In genomic region chr2:152176113-152176714, GRCh38 we compare ENCODE assay signal across 8 cellular contexts. TPM values are rescaled to one million over a fixed set of nuclear protein-coding genes. Genes with fewer than 3 reads are reported as not detected.
DNase-seq lines count a peak whose midpoint lies in the region; ATAC-seq, FAIRE-seq and TF ChIP-seq lines count a peak whose summit lies in the region.

No MANE protein-coding gene starts in this region.

- no peaks in the 10 kb centered on the region for H3K9me3 ChIP-seq in DND-41 (ENCODE audit: insufficient read depth, low read length, severe bottlenecking)
- H3K9me3 ChIP-seq in HUES48 (ENCODE audit: control insufficient read depth, insufficient read depth, low read length): peaks cover 2% of the 10 kb centered on the region; the same call in 1 of the 2 replicates
- H3K9me3 ChIP-seq in testis: no peaks in the 10 kb centered on the region

- H3K4me1 ChIP-seq in DND-41 (ENCODE audit: insufficient read depth, low read length) (peaks cover 31% of the 10 kb centered on the region), HUES48 (ENCODE audit: control insufficient read depth, insufficient read depth, low read length) (0 out of 2 replicates have a peak, but pooled peaks cover 9% of the 10 kb centered on the region), testis (peaks cover 15% of the 10 kb centered on the region)

- 3 to 5% methylated on average over 28 to 29 of the region's 29 CpGs for WGBS in testis, 2 donors

- peaks cover 3% of the 10 kb centered on the region; the same call in 1 of the 2 replicates for H3K36me3 ChIP-seq in DND-41 (ENCODE audit: insufficient read depth, low read length)
- no peaks in the 10 kb centered on the region for H3K36me3 ChIP-seq in HUES48 (ENCODE audit: control insufficient read depth, insufficient read depth, low read length)
- no peaks in the 10 kb centered on the region for H3K36me3 ChIP-seq in testis (ENCODE audit: low read depth, missing control alignments)

- peak overlapping the region; percentile 95 for H3K9ac ChIP-seq in DND-41 (ENCODE audit: low read depth, low read length)
- peak overlapping the region; percentile 95; the same call in 1 of the 2 replicates for H3K9ac ChIP-seq in HUES48 (ENCODE audit: low read depth, low read length)

- H2AFZ ChIP-seq in DND-41 (ENCODE audit: low read depth, low read length): peak overlapping the region; percentile 99

- H3K27ac ChIP-seq in DND-41 (ENCODE audit: low read length) (peak overlapping the region; percentile 96), HUES48 (ENCODE audit: low read depth, low read length) (peak overlapping the region; percentile 98), testis (peak overlapping the region; percentile 78 to 98)

- H3K27me3 ChIP-seq in DND-41 (ENCODE audit: insufficient read depth, low read length, poor library complexity) (no peaks in the 10 kb centered on the region), HUES48 (ENCODE audit: control insufficient read depth, insufficient read depth, low read length) (no peaks in the 10 kb centered on the region), testis (no peaks in the 10 kb centered on the region)

- TF ChIP-seq POLR2A in testis (IDR thresholded peaks at IDR 0.05): no peak

- intact Hi-C loops in testis (cut with DNase I; ENCODE audit: low total_unique reads): no loop called here

- in situ Hi-C loops in astrocyte of the spinal cord (cut with HindIII; ENCODE audit: low sequenced_read_pairs): no loop called here

- no peak for DNase-seq in DND-41
- no peak for DNase-seq in astrocyte of the spinal cord (ENCODE audit: low read depth, low spot score)
- DNase-seq in kidney tubule cell (ENCODE audit: low spot score): peak; percentile 35
- no peak for DNase-seq in testis
- DNase-seq in D721Med (ENCODE audit: insufficient read length, low spot score): no peak
- no peak for DNase-seq in NCI-H2171 treated with DMSO at 0.1 percent for 48 hours (lab: John Stamatoyannopoulos, UW)

- ATAC-seq in DND-41 (ENCODE audit: insufficient read depth, low read depth) (0 out of 3 replicates have a peak, but pooled peaks have one; percentile 0), GM21423 (IDR thresholded peaks at IDR 0.05; ENCODE audit: unreplicated experiment) (peak; percentile 9)

- no peak for FAIRE-seq in D721Med (lab: Jason Lieb, UNC)

- peaks cover 3% of the 10 kb centered on the region; the same call in 1 of the 2 replicates for H4K20me1 ChIP-seq in DND-41 (ENCODE audit: insufficient read depth, low read length)

- H3K4me2 ChIP-seq in DND-41 (ENCODE audit: insufficient read depth, low read length): peak overlapping the region; percentile 88

- no peak for TF ChIP-seq CTCF in DND-41 (IDR thresholded peaks at IDR 0.05; ENCODE audit: borderline replicate concordance, extremely low read depth, low read length, poor library complexity, severe bottlenecking)
- TF ChIP-seq CTCF in astrocyte of the spinal cord (IDR thresholded peaks at IDR 0.05; ENCODE audit: low read depth, low read length): no peak
- no peak for TF ChIP-seq CTCF in testis (IDR thresholded peaks at IDR 0.05)
- no peak for TF ChIP-seq CTCF in D721Med (IDR thresholded peaks at IDR 0.05; ENCODE audit: insufficient read depth, missing control alignments)

- peaks cover 44% of the 10 kb centered on the region for H3K79me2 ChIP-seq in DND-41 (ENCODE audit: insufficient read depth, low read length)

- peak overlapping the region; percentile 76 to 98; a peak in 3 of 4 replicates for H3K4me3 ChIP-seq in DND-41 (ENCODE audit: low read depth in 1 of 2, low read length in 2 of 2)
- H3K4me3 ChIP-seq in HUES48 (ENCODE audit: low read depth, low read length): peak overlapping the region; percentile 95
- H3K4me3 ChIP-seq in astrocyte of the spinal cord (ENCODE audit: low read depth, low read length): peak overlapping the region; percentile 95
- peak overlapping the region; percentile 71 to 89 for H3K4me3 ChIP-seq in testis

RNA-seq across cellular contexts. Expression of gene STAM2, which starts 0.7 kb away (rescaled TPM):
- 10 to 100 TPM; 35.7 to 37.7 TPM for total RNA-seq in testis
- polyA plus RNA-seq in testis (ENCODE audit: insufficient read depth, low read depth, low replicate concordance): 47.6 TPM
